ENCODE assay signal across 7 cellular contexts in genomic region chr10:84076540-84077195, GRCh38.
DNase-seq lines count a peak whose midpoint lies in the region; ATAC-seq, FAIRE-seq and TF ChIP-seq lines count a peak whose summit lies in the region.

No MANE protein-coding gene starts in this region.

- DNase-seq in HT1080 (ENCODE audit: low read depth): peak; percentile 56
- DNase-seq in H1 (ENCODE audit: low read depth in 1 of 2, low spot score in 2 of 2): no peak
- no peak for DNase-seq in GM12892 (ENCODE audit: insufficient read length)
- DNase-seq in posterior vena cava (ENCODE audit: low spot score): no peak

- H3K56ac ChIP-seq in H1 (replicated peaks; ENCODE audit: insufficient read length, low read depth, low read length): no peak overlapping the region

- intact Hi-C loops in posterior vena cava (cut with DNase I): no loop called here

- CTCF ChIA-PET in H1 (lab: Charles Lee; ENCODE audit: partially characterized antibody): interaction anchor here (0.8 to 5.7 kb wide), 30 partner anchors 8 to 1334 kb away, joined by 3 to 82 read pairs (median 5); no protein-coding TSS in a partner anchor

- H3K23me2 ChIP-seq in H1 (ENCODE audit: low read depth, low read length): 0 out of 2 replicates have a peak, but pooled peaks cover 1% of the 10 kb centered on the region

- no peak for TF ChIP-seq EP300 in H1 (IDR thresholded peaks at IDR 0.05; ENCODE audit: borderline replicate concordance in 1 of 2, low read depth in 2 of 2, low read length in 2 of 2)

- H2BK20ac ChIP-seq in H1 (ENCODE audit: low read length): no peak overlapping the region

- POLR2A ChIA-PET in H1 (lab: Charles Lee; ENCODE audit: partially characterized antibody): no interaction called here

- no peak overlapping the region for H3K18ac ChIP-seq in H1 (ENCODE audit: extremely low read depth, low read length)

- no peaks in the 10 kb centered on the region for H3K79me2 ChIP-seq in H1 (ENCODE audit: control insufficient read depth in 1 of 2, insufficient read depth in 2 of 2, low read length in 2 of 2)

- H2BK12ac ChIP-seq in H1 (ENCODE audit: low read depth, low read length): no peak overlapping the region

- H3K4me2 ChIP-seq in H1 (ENCODE audit: insufficient read depth in 1 of 2, low read depth in 2 of 2, low read length in 2 of 2) (no peak overlapping the region), skeletal muscle satellite cell (ENCODE audit: low read length) (peak overlapping the region; percentile 69)

- no peak overlapping the region for H3K27ac ChIP-seq in H1 (ENCODE audit: low read depth, low read length)

- TF ChIP-seq CTCF in H1 (IDR thresholded peaks at IDR 0.05; ENCODE audit: control extremely low read depth in 1 of 3, insufficient read depth in 1 of 3, low read depth in 1 of 3, low read length in 3 of 3): peak; percentile 54 to 71 (median 54)

- peak in 1 of 2 experiments; percentile 29; a peak in 1 of 4 replicates for TF ChIP-seq RAD21 in H1 (IDR thresholded peaks at IDR 0.05 in 1 of 2, conservative IDR thresholded peaks at IDR 0.05 in 1 of 2; ENCODE audit: low read depth in 2 of 2, low read length in 2 of 2)

- no peaks in the 10 kb centered on the region; a peak in 2 of 7 replicates for H3K27me3 ChIP-seq in H1 (replicated peaks in 1 of 4; ENCODE audit: control insufficient read depth in 3 of 4, extremely low read depth in 1 of 4, insufficient read depth in 3 of 4, low read length in 3 of 4)
- no peaks in the 10 kb centered on the region for H3K27me3 ChIP-seq in skeletal muscle satellite cell (ENCODE audit: control insufficient read depth, insufficient read depth, low read length)

- no peak overlapping the region for H2BK120ac ChIP-seq in H1 (replicated peaks; ENCODE audit: low read depth, low read length)

- H2BK5ac ChIP-seq in H1 (ENCODE audit: low read depth, low read length): no peak overlapping the region

- H2BK15ac ChIP-seq in H1 (ENCODE audit: low read length): no peak overlapping the region

- no peak overlapping the region for H4K5ac ChIP-seq in H1 (ENCODE audit: insufficient read length, low read depth, low read length)

- H4K91ac ChIP-seq in H1 (replicated peaks; ENCODE audit: insufficient read length, low read length): no peak overlapping the region

- FAIRE-seq in H1 (lab: Jason Lieb, UNC) (peak; percentile 79), GM12892 (lab: Jason Lieb, UNC) (no peak)

- H3K4ac ChIP-seq in H1 (replicated peaks; ENCODE audit: insufficient read length, low read depth, low read length): no peak overlapping the region

- no peak overlapping the region for H3K14ac ChIP-seq in H1 (ENCODE audit: insufficient read length)

- no peaks in the 10 kb centered on the region for H4K20me1 ChIP-seq in H1 (replicated peaks in 1 of 2; ENCODE audit: control insufficient read depth in 1 of 2, insufficient read depth in 2 of 2, low read length in 2 of 2)

- no peaks in the 10 kb centered on the region for H3K79me1 ChIP-seq in H1 (ENCODE audit: low read depth, low read length)

- 84% methylated on average over 4 of the region's 4 CpGs; no CpG with 5 or more reads in 1 of the 2 experiments for WGBS in H1 (ENCODE audit: extremely low coverage in 1 of 2, insufficient coverage in 1 of 2, insufficient read length in 1 of 2, insufficient replicate concordance in 2 of 2, low coverage in 1 of 2, low lambda C conversion rate in 2 of 2, missing lambda C conversion rate in 1 of 2), 2 experiments

- H3K9me3 ChIP-seq in H1 (ENCODE audit: insufficient read depth in 2 of 2, low read depth in 1 of 2, low read length in 1 of 2) (no peaks in the 10 kb centered on the region), skeletal muscle satellite cell (replicated peaks; ENCODE audit: low read length) (no peaks in the 10 kb centered on the region)

- no peak overlapping the region for H2AFZ ChIP-seq in H1 (ENCODE audit: low read length)

- H2AK5ac ChIP-seq in H1 (ENCODE audit: low read depth, low read length): no peak overlapping the region

- H3K4me3 ChIP-seq in H1 (ENCODE audit: extremely low read depth in 1 of 4, insufficient read depth in 2 of 4, low read depth in 3 of 4, low read length in 4 of 4) (no peak overlapping the region), skeletal muscle satellite cell (ENCODE audit: low read length) (peak overlapping the region; percentile 41)

- H3K4me1 ChIP-seq in H1 (replicated peaks in 1 of 4; ENCODE audit: control insufficient read depth in 3 of 4, insufficient read depth in 4 of 4, low read length in 3 of 4) (peaks cover 0 to 4% (median under 1%) of the 10 kb centered on the region in 4 experiments; a peak in 2 of 7 replicates), skeletal muscle satellite cell (ENCODE audit: control insufficient read depth, insufficient read depth, low read length) (peaks cover 35% of the 10 kb centered on the region)

- ATAC-seq in GM18907 (IDR thresholded peaks at IDR 0.05; ENCODE audit: unreplicated experiment): peak; percentile 78
- no peak for ATAC-seq in HG02571 (IDR thresholded peaks at IDR 0.05; ENCODE audit: unreplicated experiment)

- no peak overlapping the region for H3K23ac ChIP-seq in H1 (ENCODE audit: insufficient read length)

- H3K36me3 ChIP-seq in H1 (ENCODE audit: control insufficient read depth in 2 of 4, insufficient read depth in 4 of 4, low read length in 3 of 4) (no peaks in the 10 kb centered on the region), skeletal muscle satellite cell (ENCODE audit: insufficient read depth, low read length) (no peaks in the 10 kb centered on the region)

- H3K9ac ChIP-seq in H1 (replicated peaks in 1 of 4; ENCODE audit: extremely low read depth in 1 of 4, low read depth in 3 of 4, low read length in 3 of 4): no peak overlapping the region
- peak overlapping the region; percentile 39 for H3K9ac ChIP-seq in skeletal muscle satellite cell (ENCODE audit: low read depth, low read length)

- TF ChIP-seq POLR2A in H1 (IDR thresholded peaks at IDR 0.05; ENCODE audit: control extremely low read depth in 1 of 2, low read depth in 2 of 2, low read length in 2 of 2) (no peak), GM12892 (IDR thresholded peaks at IDR 0.05; ENCODE audit: low read depth, low read length) (no peak)

- H4K8ac ChIP-seq in H1 (ENCODE audit: extremely low read depth, insufficient read depth, low read length): no peak overlapping the region

TF ChIP-seq in H1, 55 proteins besides CTCF, POLR2A, EP300 and RAD21 (continues in another document):
- TF ChIP-seq ATF2 (IDR thresholded peaks at IDR 0.05; ENCODE audit: low read length): no peak
- TF ChIP-seq HDAC2 (IDR thresholded peaks at IDR 0.05; ENCODE audit: borderline replicate concordance in 1 of 2, low read depth in 2 of 2, low read length in 2 of 2): no peak
- TF ChIP-seq JUN (IDR thresholded peaks at IDR 0.05; ENCODE audit: low read depth, low read length): no peak
- TF ChIP-seq RFX5 (IDR thresholded peaks at IDR 0.05; ENCODE audit: borderline replicate concordance, low read depth, low read length): no peak
- no peak for TF ChIP-seq NANOG (IDR thresholded peaks at IDR 0.05; ENCODE audit: insufficient read depth, low read depth, low read length, poor library complexity, severe bottlenecking)
- no peak for TF ChIP-seq USF2 (IDR thresholded peaks at IDR 0.05; ENCODE audit: low read length)
- TF ChIP-seq RXRA (IDR thresholded peaks at IDR 0.05; ENCODE audit: insufficient read depth, low read depth, low read length): no peak
- TF ChIP-seq ATF3 (IDR thresholded peaks at IDR 0.05; ENCODE audit: insufficient read depth, low read depth, low read length): no peak
- no peak for TF ChIP-seq EZH2 (IDR thresholded peaks at IDR 0.05; ENCODE audit: low read depth, low read length, severe bottlenecking)
- TF ChIP-seq SP2 (IDR thresholded peaks at IDR 0.05; ENCODE audit: low read length): no peak
- no peak for TF ChIP-seq E2F6 (IDR thresholded peaks at IDR 0.05)
- no peak for TF ChIP-seq SP1 (IDR thresholded peaks at IDR 0.05; ENCODE audit: low read depth, low read length)
- TF ChIP-seq MAFK (IDR thresholded peaks at IDR 0.05; ENCODE audit: low read depth, low read length): no peak
- no peak for TF ChIP-seq TAF7 (optimal IDR thresholded peaks at IDR 0.05; ENCODE audit: borderline replicate concordance, low read depth, low read length)
- TF ChIP-seq ASH2L (IDR thresholded peaks at IDR 0.05; ENCODE audit: low read length): no peak
